ENCODE assay signal across 14 cellular contexts in the genomic region with DNA sequence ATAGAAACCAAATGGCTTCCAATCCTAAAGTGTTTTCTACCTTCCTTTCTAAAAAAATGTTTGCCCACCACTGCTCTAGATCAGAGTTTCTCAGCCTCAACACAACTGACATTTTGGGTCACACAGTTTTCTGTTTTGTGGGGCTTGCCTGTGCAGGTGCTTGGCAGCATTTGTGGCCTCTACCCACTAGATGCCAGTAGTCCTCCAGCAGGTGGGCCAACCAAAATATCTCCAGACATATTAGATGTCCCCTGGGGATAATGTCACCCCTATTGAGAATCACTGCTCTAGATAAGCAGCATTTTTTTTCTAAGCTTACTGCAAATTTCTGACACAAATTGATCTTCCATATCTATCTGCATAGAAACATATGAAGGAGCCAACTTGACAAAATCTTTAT. TPM values are rescaled to one million over a fixed set of nuclear protein-coding genes. Genes with fewer than 3 reads are reported as not detected.
A peak's percentile ranks its signal among the peaks of the same experiment; 100 is the strongest.
DNase-seq lines count a peak whose midpoint lies in the region; ATAC-seq and TF ChIP-seq lines count a peak whose summit lies in the region.
"Had no signal": no experiment of that assay in that cellular context is flagged by ENCODE, and none has a peak within 500 bp of the region (broad histone marks: within the 10 kb centered on the region; RNA-seq: fewer than 3 reads in every experiment).

No MANE protein-coding gene starts in this region.

- peak; percentile 15 for TF ChIP-seq CTCF in endodermal cell (conservative IDR thresholded peaks at IDR 0.05)
- no peak for TF ChIP-seq CTCF in Calu3 (IDR thresholded peaks at IDR 0.05; ENCODE audit: unreplicated experiment)

- no peak overlapping the region for H3K27ac Mint-ChIP-seq in endodermal cell
- no peak overlapping the region for H3K27ac Mint-ChIP-seq in Calu3 (ENCODE audit: unreplicated experiment)
- no peak overlapping the region for H3K27ac Mint-ChIP-seq in activated CD4-positive, alpha-beta memory T cell treated with anti-CD3 and anti-CD28 coated beads for 36 hours
- H3K27ac Mint-ChIP-seq: activated T-cell treated with anti-CD3 and anti-CD28 coated beads, Interleukin-2, amount 50 U/mL, for 24 hours; stimulated activated naive CD8-positive, alpha-beta T cell treated with anti-CD3 and anti-CD28 coated beads, Interleukin-15, Interleukin-2, amounts not matched to agents 100 ng/mL and 50 ng/mL, for 24 hours had no signal

- no peaks in the 10 kb centered on the region for H3K4me1 ChIP-seq in endodermal cell (ENCODE audit: control insufficient read depth, insufficient read depth, low read length)
- H3K4me1 ChIP-seq: ascending aorta, pancreas had no signal

- POLR2A ChIA-PET in activated CD4-positive, alpha-beta memory T cell treated with anti-CD3 and anti-CD28 coated beads for 36 hours (lab: Charles Lee): no interaction called here

- H3K27me3 Mint-ChIP-seq in endodermal cell (ENCODE audit: insufficient read depth) (no peaks in the 10 kb centered on the region), Calu3 (ENCODE audit: unreplicated experiment) (no peaks in the 10 kb centered on the region)
- no peaks in the 10 kb centered on the region for H3K27me3 Mint-ChIP-seq in activated CD4-positive, alpha-beta memory T cell treated with anti-CD3 and anti-CD28 coated beads for 36 hours
- H3K27me3 Mint-ChIP-seq: stimulated activated naive CD8-positive, alpha-beta T cell treated with anti-CD3 and anti-CD28 coated beads, Interleukin-15, Interleukin-2, amounts not matched to agents 100 ng/mL and 50 ng/mL, for 24 hours had no signal

- H3K27me3 ChIP-seq in endodermal cell (ENCODE audit: control insufficient read depth, insufficient read depth, low read length, poor library complexity, severe bottlenecking): no peaks in the 10 kb centered on the region
- H3K27me3 ChIP-seq: ascending aorta, pancreas had no signal

- BruUV-seq in Calu3 (replicated peaks; lab: Mats Ljungman, UMichigan): no TSS peak

- no peak overlapping the region for H3K4me3 ChIP-seq in endodermal cell (ENCODE audit: low read length)
- H3K4me3 ChIP-seq: ascending aorta, pancreas had no signal

- peaks cover 3% of the 10 kb centered on the region for H3K9me3 Mint-ChIP-seq in endodermal cell
- H3K9me3 Mint-ChIP-seq in Calu3 (ENCODE audit: low read depth, unreplicated experiment): peaks cover 3% of the 10 kb centered on the region
- H3K9me3 Mint-ChIP-seq in activated CD4-positive, alpha-beta memory T cell treated with anti-CD3 and anti-CD28 coated beads for 36 hours: peaks cover 2% of the 10 kb centered on the region
- H3K9me3 Mint-ChIP-seq: activated T-cell treated with anti-CD3 and anti-CD28 coated beads, Interleukin-2, amount 50 U/mL, for 24 hours; stimulated activated naive CD8-positive, alpha-beta T cell treated with anti-CD3 and anti-CD28 coated beads, Interleukin-15, Interleukin-2, amounts not matched to agents 100 ng/mL and 50 ng/mL, for 24 hours had no signal

- H3K36me3 Mint-ChIP-seq in endodermal cell (ENCODE audit: low read depth) (no peaks in the 10 kb centered on the region), Calu3 (ENCODE audit: insufficient read depth, unreplicated experiment) (no peaks in the 10 kb centered on the region)
- no peaks in the 10 kb centered on the region for H3K36me3 Mint-ChIP-seq in activated CD4-positive, alpha-beta memory T cell treated with anti-CD3 and anti-CD28 coated beads for 36 hours

- DNase-seq in endodermal cell: no peak
- DNase-seq in Calu3: no peak
- no peak for DNase-seq in activated CD4-positive, alpha-beta memory T cell treated with anti-CD3 and anti-CD28 coated beads for 36 hours
- DNase-seq in stimulated activated CD4-positive, alpha-beta T cell treated with anti-CD3 and anti-CD28 coated beads, Interleukin-4, amount 100 ng/mL, for 1 hour: no peak
- DNase-seq: activated T-cell treated with anti-CD3 and anti-CD28 coated beads, Interleukin-2, amount 50 U/mL, for 24 hours; NCI-H146; pancreas; stimulated activated CD4-positive, alpha-beta T cell treated with anti-CD3 and anti-CD28 coated beads, Interleukin-1b, Interleukin-23, amount 100 ng/mL, for 48 hours had no signal

- intact Hi-C loops in Calu3 (cut with micrococcal nuclease; ENCODE audit: unreplicated experiment): no loop called here
- intact Hi-C loops in activated CD4-positive, alpha-beta memory T cell treated with anti-CD3 and anti-CD28 coated beads for 36 hours (cut with micrococcal nuclease): no loop called here

- H3K27ac ChIP-seq in endodermal cell (ENCODE audit: low read depth, low read length): no peak overlapping the region
- H3K27ac ChIP-seq: ascending aorta, pancreas, RWPE1 had no signal

- CTCF ChIA-PET in Calu3 (lab: Charles Lee): interaction anchor here (0.5 kb wide), 1 partner anchor 22 kb away, joined by 3 read pairs; no protein-coding TSS in a partner anchor
- CTCF ChIA-PET in activated CD4-positive, alpha-beta memory T cell treated with anti-CD3 and anti-CD28 coated beads for 36 hours (lab: Charles Lee): no interaction called here

- no peaks in the 10 kb centered on the region for H3K9me3 ChIP-seq in endodermal cell (ENCODE audit: control insufficient read depth, low read length)
- H3K9me3 ChIP-seq: ascending aorta, pancreas had no signal

- ATAC-seq in GM18498 (IDR thresholded peaks at IDR 0.05; ENCODE audit: unreplicated experiment): peak; percentile 84
- ATAC-seq in GM19395 (IDR thresholded peaks at IDR 0.05; ENCODE audit: unreplicated experiment): peak; percentile 75
- peak; percentile 65 for ATAC-seq in HG03103 (IDR thresholded peaks at IDR 0.05; ENCODE audit: low read depth, unreplicated experiment)
- ATAC-seq: pancreas had no signal

- no peaks in the 10 kb centered on the region for H3K36me3 ChIP-seq in endodermal cell (ENCODE audit: control insufficient read depth, insufficient read depth, low read length)
- H3K36me3 ChIP-seq: ascending aorta, pancreas had no signal

- no peaks in the 10 kb centered on the region for H3K4me1 Mint-ChIP-seq in endodermal cell
- no peaks in the 10 kb centered on the region for H3K4me1 Mint-ChIP-seq in Calu3 (ENCODE audit: low read depth, unreplicated experiment)
- H3K4me1 Mint-ChIP-seq in activated CD4-positive, alpha-beta memory T cell treated with anti-CD3 and anti-CD28 coated beads for 36 hours (ENCODE audit: low read depth): no peaks in the 10 kb centered on the region

- H3K4me3 Mint-ChIP-seq in endodermal cell: no peak overlapping the region
- no peak overlapping the region for H3K4me3 Mint-ChIP-seq in Calu3 (ENCODE audit: low read depth, unreplicated experiment)
- H3K4me3 Mint-ChIP-seq in activated CD4-positive, alpha-beta memory T cell treated with anti-CD3 and anti-CD28 coated beads for 36 hours: no peak overlapping the region
- H3K4me3 Mint-ChIP-seq: activated T-cell treated with anti-CD3 and anti-CD28 coated beads, Interleukin-2, amount 50 U/mL, for 24 hours; stimulated activated naive CD8-positive, alpha-beta T cell treated with anti-CD3 and anti-CD28 coated beads, Interleukin-15, Interleukin-2, amounts not matched to agents 100 ng/mL and 50 ng/mL, for 24 hours had no signal

- H3K9ac ChIP-seq in endodermal cell (ENCODE audit: extremely low read depth, low read length, poor library complexity, severe bottlenecking): no peak overlapping the region

RNA-seq across cellular contexts. Expression of a gene that starts 26.3 kb away (rescaled TPM):
- total RNA-seq in endodermal cell: 1 to 10 TPM; 5.1 to 7.2 TPM
- polyA plus RNA-seq in endodermal cell (2013, experiment 1 of 2): 6.6 TPM
- 6.0 TPM for polyA plus RNA-seq in endodermal cell (2013, experiment 2 of 2)
- total RNA-seq in Calu3 (2022): 2.5 and 2.7 TPM in 2 replicates
- 1 to 10 TPM; 6.4 to 8.5 TPM for total RNA-seq in activated CD4-positive, alpha-beta memory T cell treated with anti-CD3 and anti-CD28 coated beads for 36 hours

RNA-seq across cellular contexts. Expression of a gene that starts 53.0 kb away (rescaled TPM):
- total RNA-seq in endodermal cell (10 to 100 TPM; 17.8 to 17.9 TPM), Calu3 (2022) (3.6 TPM in 2 replicates)
- 12.8 TPM for polyA plus RNA-seq in endodermal cell (2013, experiment 1 of 2)
- polyA plus RNA-seq in endodermal cell (2013, experiment 2 of 2): 13.1 TPM
- 1 to 10 TPM; 5.0 to 5.1 TPM for total RNA-seq in activated CD4-positive, alpha-beta memory T cell treated with anti-CD3 and anti-CD28 coated beads for 36 hours
